8 cellular contexts compared by ENCODE assay signal in genomic region chr10:70925377-70926214, GRCh38. TPM values are rescaled to one million over a fixed set of nuclear protein-coding genes. Genes with fewer than 3 reads are reported as not detected.
DNase-seq lines count a peak whose midpoint lies in the region; ATAC-seq and TF ChIP-seq lines count a peak whose summit lies in the region.

No MANE protein-coding gene starts in this region.

- DNase-seq in Right ventricle myocardium inferior (ENCODE audit: missing footprints) (peak; percentile 75), cardiac septum (ENCODE audit: low spot score) (no peak), RKO (ENCODE audit: low spot score) (peak; percentile 10), heart right ventricle (peak; percentile 32 to 62), retinal pigment epithelial cell (ENCODE audit: low read depth) (no peak), DMS79 treated with DMSO at 0.1 percent for 48 hours (lab: John Stamatoyannopoulos, UW) (no peak)
- peak; percentile 27 for DNase-seq in activated gamma-delta T cell treated with anti-CD3 and anti-CD28 coated beads, Interleukin-2, amount 50 U/mL, for 16 hours (ENCODE audit: low read depth)

- H3K27me3 ChIP-seq in heart right ventricle: peaks cover 0 to 10% (median 0%) of the 10 kb centered on the region in 7 donors

- peak; percentile 83 to 99 (median 94) for TF ChIP-seq CTCF in heart right ventricle (IDR thresholded peaks at IDR 0.05)
- TF ChIP-seq CTCF in retinal pigment epithelial cell (conservative IDR thresholded peaks at IDR 0.05; ENCODE audit: low read depth, low read length): peak; percentile 86

- H3K4me1 ChIP-seq in heart right ventricle: peaks cover 0 to 13% (median 4%) of the 10 kb centered on the region in 9 donors

- ATAC-seq in Right ventricle myocardium inferior (peak; percentile 78), heart right ventricle (peak; percentile 65 to 87 (median 83)), HG03196 (IDR thresholded peaks at IDR 0.05; ENCODE audit: unreplicated experiment) (no peak)

- peak overlapping the region in 1 of 10 donors; percentile 55 for H3K27ac ChIP-seq in heart right ventricle

- H3K4me3 ChIP-seq in heart right ventricle (no peak overlapping the region), retinal pigment epithelial cell (ENCODE audit: low read length) (no peak overlapping the region)

- WGBS in heart right ventricle, 2 donors: 24% methylated on average over 22 of the region's 22 CpGs

- intact Hi-C loops in Right ventricle myocardium inferior (cut with DNase I): loop anchor here (1.0 to 10.0 kb wide), 4 partner anchors 137 to 360 kb away; no protein-coding TSS in a partner anchor
- intact Hi-C loops in cardiac septum (cut with DNase I): loop anchor here (2.0 to 10.0 kb wide), 4 partner anchors 82 to 359 kb away; no protein-coding TSS in a partner anchor
- intact Hi-C loops in heart right ventricle (cut with DNase I): loop anchor here (1.0 to 10.0 kb wide), 13 partner anchors 137 to 362 kb away; partner anchors contain the start of gene UNC5B (in 2 of the 10)

- no peaks in the 10 kb centered on the region for H3K36me3 ChIP-seq in heart right ventricle

- no peaks in the 10 kb centered on the region for H3K9me3 ChIP-seq in heart right ventricle

RNA-seq across cellular contexts. Expression of gene PCBD1, which starts 37.2 kb away (rescaled TPM):
- 155 TPM for total RNA-seq in Right ventricle myocardium inferior
- 121 TPM for total RNA-seq in cardiac septum
- total RNA-seq in heart right ventricle: 100 to 1,000 TPM; 122 to 179 (median 144) TPM
- polyA plus RNA-seq in heart right ventricle: 100 to 1,000 TPM; 116 to 118 TPM

Comparison
In these comparisons a context has a peak if more than half of its experiments do, and no peak if none do; other contexts are left out.
1. DNase-seq: peak in Right ventricle myocardium inferior (single experiment), RKO (single experiment), activated gamma-delta T cell treated with anti-CD3 and anti-CD28 coated beads, Interleukin-2, amount 50 U/mL, for 16 hours (single experiment) and heart right ventricle (2 of 2); none in cardiac septum (single experiment), retinal pigment epithelial cell (single experiment) and DMS79 treated with DMSO at 0.1 percent for 48 hours (single experiment).